ENCODE assay signal across 35 cellular contexts in the genomic region with DNA sequence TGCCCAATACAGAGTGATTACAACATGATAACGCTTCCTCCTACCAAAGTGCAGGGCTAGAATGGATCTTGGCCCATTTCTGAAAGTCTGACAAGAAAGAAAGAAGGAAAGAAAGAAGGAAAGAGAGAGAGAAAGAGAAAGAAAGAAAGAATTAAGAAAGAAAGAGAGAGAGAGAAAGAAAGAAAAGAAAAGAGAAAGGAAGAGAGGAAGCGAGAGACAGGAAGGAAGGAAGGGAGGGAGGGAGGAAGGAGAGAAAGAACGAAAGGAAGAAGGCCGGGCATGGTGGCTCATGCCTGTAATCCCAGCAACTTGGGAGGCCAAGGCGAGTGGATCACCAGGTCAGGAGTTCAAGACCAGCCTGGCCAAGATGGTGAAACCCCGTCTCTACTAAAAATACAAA. TPM values are rescaled to one million over a fixed set of nuclear protein-coding genes. Genes with fewer than 3 reads are reported as not detected.
"Had no signal": no experiment of that assay in that cellular context is flagged by ENCODE, and none has a peak within 500 bp of the region (broad histone marks: within the 10 kb centered on the region; RNA-seq: fewer than 3 reads in every experiment).

No MANE protein-coding gene starts in this region.

- H3K36me3 Mint-ChIP-seq: activated CD8-positive, alpha-beta memory T cell treated with anti-CD3 and anti-CD28 coated beads, Interleukin-2, amount 10 ng/mL, durations not matched to agents 7 days and 5 days; activated naive CD4-positive, alpha-beta T cell treated with anti-CD3 and anti-CD28 coated beads, Interleukin-2, amount 10 ng/mL, durations not matched to agents 7 days and 5 days; activated naive CD8-positive, alpha-beta T cell treated with anti-CD3 and anti-CD28 coated beads, Interleukin-2, amount 10 ng/mL, durations not matched to agents 7 days and 5 days; brain had no signal

- H3K9me3 ChIP-seq: gastrocnemius medialis had no signal

- H3K36me3 ChIP-seq: ascending aorta, breast epithelium, cardiac muscle cell, esophagus muscularis mucosa, gastrocnemius medialis, heart left ventricle, WERI-Rb-1 had no signal

- DNase-seq: activated CD4-positive, alpha-beta memory T cell treated with anti-CD3 and anti-CD28 coated beads for 36 hours; activated CD4-positive, alpha-beta T cell treated with anti-CD3 and anti-CD28 coated beads for 36 hours; activated CD4-positive, alpha-beta T cell treated with anti-CD3 and anti-CD28 coated beads, Interleukin-2, amount 10 ng/mL, durations not matched to agents 24 days and 14 days; activated CD4-positive, CD25-positive, alpha-beta regulatory T cell; activated CD4-positive, CD25-positive, alpha-beta regulatory T cell treated with anti-CD3 and anti-CD28 coated beads, Interleukin-2, amount 50 U/mL, for 72 hours; activated CD8-positive, alpha-beta memory T cell treated with anti-CD3 and anti-CD28 coated beads, Interleukin-2, amount 10 ng/mL, durations not matched to agents 7 days and 5 days; activated CD8-positive, alpha-beta memory T cell treated with anti-CD3 and anti-CD28 coated beads, Interleukin-2, amount 50 U/mL, for 4 hours; activated CD8-positive, alpha-beta T cell treated with anti-CD3 and anti-CD28 coated beads, Interleukin-2, amount 10 ng/mL, durations not matched to agents 7 days and 5 days; activated gamma-delta T cell; activated naive CD4-positive, alpha-beta T cell; activated naive CD4-positive, alpha-beta T cell treated with anti-CD3 and anti-CD28 coated beads, Interleukin-2, amount 10 ng/mL, durations not matched to agents 7 days and 5 days; activated naive CD8-positive, alpha-beta T cell treated with anti-CD3 and anti-CD28 coated beads, Interleukin-2, amount 10 ng/mL, durations not matched to agents 7 days and 5 days; activated T-cell treated with anti-CD3 and anti-CD28 coated beads, Interleukin-2, amount 50 U/mL, for 24 hours; activated T-cell treated with anti-CD3 and anti-CD28 coated beads, Interleukin-2, amount 50 U/mL, for 72 hours; central memory CD4-positive, alpha-beta T cell; cortex of kidney; dermis blood vessel endothelial cell; effector CD4-positive, alpha-beta T cell; effector memory CD8-positive, alpha-beta T cell; erythroblast; foreskin keratinocyte; gastrocnemius medialis; glutamatergic neuron; heart left ventricle; T-helper 17 cell; T1000; WERI-Rb-1 had no signal

- H3K27ac Mint-ChIP-seq: activated CD4-positive, alpha-beta memory T cell treated with anti-CD3 and anti-CD28 coated beads for 36 hours; activated CD4-positive, alpha-beta T cell treated with anti-CD3 and anti-CD28 coated beads for 36 hours; activated CD4-positive, alpha-beta T cell treated with anti-CD3 and anti-CD28 coated beads, Interleukin-2, amount 10 ng/mL, durations not matched to agents 24 days and 14 days; activated CD8-positive, alpha-beta memory T cell treated with anti-CD3 and anti-CD28 coated beads, Interleukin-2, amount 10 ng/mL, durations not matched to agents 7 days and 5 days; activated CD8-positive, alpha-beta T cell treated with anti-CD3 and anti-CD28 coated beads, Interleukin-2, amount 10 ng/mL, durations not matched to agents 7 days and 5 days; activated naive CD4-positive, alpha-beta T cell treated with anti-CD3 and anti-CD28 coated beads, Interleukin-2, amount 10 ng/mL, durations not matched to agents 7 days and 5 days; activated naive CD4-positive, alpha-beta T cell treated with anti-CD3 and anti-CD28 coated beads, Interleukin-2, amount 50 U/mL, for 72 hours; activated naive CD8-positive, alpha-beta T cell treated with anti-CD3 and anti-CD28 coated beads, Interleukin-2, amount 10 ng/mL, durations not matched to agents 7 days and 5 days; activated T-cell treated with anti-CD3 and anti-CD28 coated beads, Interleukin-2, amount 50 U/mL, for 24 hours; activated T-cell treated with anti-CD3 and anti-CD28 coated beads, Interleukin-2, amount 50 U/mL, for 72 hours; effector memory CD8-positive, alpha-beta T cell; T-helper 17 cell; T-helper 2 cell treated with Interferon-gamma antibody and Interleukin-4, amounts not matched to agents 5 μg/mL and 100 μg/mL, for 36 hours had no signal

- H3K27ac ChIP-seq: ascending aorta, breast epithelium, cardiac muscle cell, esophagus muscularis mucosa, foreskin keratinocyte, gastrocnemius medialis, heart left ventricle, WERI-Rb-1 had no signal

- FAIRE-seq: colon had no signal

- H3K4me3 ChIP-seq: ascending aorta, breast epithelium, cardiac muscle cell, esophagus muscularis mucosa, gastrocnemius medialis, heart left ventricle had no signal

- ATAC-seq: activated CD4-positive, alpha-beta T cell treated with anti-CD3 and anti-CD28 coated beads for 36 hours; activated CD8-positive, alpha-beta memory T cell treated with anti-CD3 and anti-CD28 coated beads, Interleukin-2, amount 10 ng/mL, durations not matched to agents 7 days and 5 days; activated CD8-positive, alpha-beta T cell treated with anti-CD3 and anti-CD28 coated beads, Interleukin-2, amount 10 ng/mL, durations not matched to agents 7 days and 5 days; activated naive CD4-positive, alpha-beta T cell treated with anti-CD3 and anti-CD28 coated beads, Interleukin-2, amount 50 U/mL, for 72 hours; activated T-cell treated with anti-CD3 and anti-CD28 coated beads, Interleukin-2, amount 50 U/mL, for 72 hours; effector memory CD8-positive, alpha-beta T cell; foreskin keratinocyte; gastrocnemius medialis; heart left ventricle; T-helper 17 cell had no signal

- H3K27me3 ChIP-seq: ascending aorta, breast epithelium, cardiac muscle cell, foreskin keratinocyte had no signal

- H3K4me3 Mint-ChIP-seq: activated CD4-positive, alpha-beta memory T cell treated with anti-CD3 and anti-CD28 coated beads for 36 hours; activated CD4-positive, alpha-beta T cell treated with anti-CD3 and anti-CD28 coated beads for 36 hours; activated CD4-positive, alpha-beta T cell treated with anti-CD3 and anti-CD28 coated beads, Interleukin-2, amount 10 ng/mL, durations not matched to agents 24 days and 14 days; activated CD8-positive, alpha-beta memory T cell treated with anti-CD3 and anti-CD28 coated beads, Interleukin-2, amount 10 ng/mL, durations not matched to agents 7 days and 5 days; activated CD8-positive, alpha-beta T cell treated with anti-CD3 and anti-CD28 coated beads, Interleukin-2, amount 10 ng/mL, durations not matched to agents 7 days and 5 days; activated naive CD4-positive, alpha-beta T cell treated with anti-CD3 and anti-CD28 coated beads, Interleukin-2, amount 10 ng/mL, durations not matched to agents 7 days and 5 days; activated naive CD8-positive, alpha-beta T cell treated with anti-CD3 and anti-CD28 coated beads, Interleukin-2, amount 10 ng/mL, durations not matched to agents 7 days and 5 days; activated T-cell treated with anti-CD3 and anti-CD28 coated beads, Interleukin-2, amount 50 U/mL, for 24 hours; activated T-cell treated with anti-CD3 and anti-CD28 coated beads, Interleukin-2, amount 50 U/mL, for 72 hours; brain; effector memory CD8-positive, alpha-beta T cell; T-helper 17 cell; T-helper 2 cell treated with Interferon-gamma antibody and Interleukin-4, amounts not matched to agents 5 μg/mL and 100 μg/mL, for 36 hours had no signal

- H3K4me1 Mint-ChIP-seq: activated CD4-positive, alpha-beta T cell treated with anti-CD3 and anti-CD28 coated beads for 36 hours had no signal

- H3K4me1 ChIP-seq: breast epithelium, esophagus muscularis mucosa had no signal

- H3K9me3 Mint-ChIP-seq: activated CD4-positive, alpha-beta T cell treated with anti-CD3 and anti-CD28 coated beads, Interleukin-2, amount 10 ng/mL, durations not matched to agents 24 days and 14 days had no signal

RNA-seq across cellular contexts. Expression of a gene that starts 44.1 kb away (rescaled TPM):
- total RNA-seq: activated CD8-positive, alpha-beta T cell treated with anti-CD3 and anti-CD28 coated beads, Interleukin-2, amount 10 ng/mL, durations not matched to agents 7 days and 5 days had no signal
